In the genomic region with DNA sequence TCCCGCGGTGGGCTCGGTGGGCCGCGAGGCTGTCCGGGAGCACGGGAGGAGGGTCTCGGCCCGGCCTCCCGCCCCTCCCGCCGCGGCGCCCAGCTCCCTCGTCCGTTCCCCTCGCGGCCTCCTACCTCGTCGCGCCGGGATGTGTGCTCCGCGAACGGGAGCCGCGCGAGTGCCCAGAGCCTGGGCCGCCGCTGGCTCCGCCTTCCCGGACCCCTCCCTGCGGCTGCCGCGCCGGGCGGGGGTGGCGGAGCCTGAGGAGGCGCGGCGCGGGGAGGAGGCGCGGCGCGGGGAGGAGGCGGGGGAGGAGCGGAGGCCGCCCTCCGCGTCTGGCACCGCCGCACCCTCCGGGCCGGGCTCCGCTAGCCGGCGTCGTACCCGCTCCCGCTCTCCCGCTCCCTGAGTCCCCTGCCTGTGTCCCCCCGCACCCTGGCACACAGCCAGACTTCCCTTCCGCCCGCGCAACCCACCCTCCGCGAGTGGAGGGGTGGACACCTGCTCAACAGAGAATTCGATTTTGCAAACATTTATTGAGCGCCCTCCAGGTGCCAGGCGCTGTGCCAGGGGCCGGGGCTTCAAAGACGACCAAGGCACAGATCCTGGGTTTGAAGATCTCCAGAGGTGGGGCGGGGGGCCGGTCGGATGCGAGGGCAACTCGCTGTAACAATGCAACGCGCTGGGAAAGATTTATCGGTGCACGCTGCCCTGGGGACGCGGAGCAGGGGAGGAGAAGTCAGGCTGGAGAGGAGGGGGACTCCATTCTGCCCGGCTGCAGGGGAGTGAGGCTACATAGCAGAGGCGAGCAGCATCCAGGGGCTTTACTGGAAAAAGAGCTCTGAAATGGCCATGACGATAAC, we compare ENCODE assay signal across 1 cellular context.
TF ChIP-seq lines count a peak whose summit lies in the region.

TSS of gene MPP3 (minus strand) at position 171 of the 854 bp plus-strand sequence. CDS start 1,240 bp downstream, outside the sequence.

TF ChIP-seq in WTC11, 78 proteins besides CTCF, POLR2A, EP300 and RAD21 (continued from another document):
- TF ChIP-seq ATF2 (CRISPR knock-in tag; IDR thresholded peaks at IDR 0.05; ENCODE audit: borderline replicate concordance, low read depth) (no peak), SP1 (CRISPR knock-in tag; conservative IDR thresholded peaks at IDR 0.05) (peak; percentile 68), ESRRA (CRISPR knock-in tag; IDR thresholded peaks at IDR 0.05; ENCODE audit: borderline replicate concordance) (no peak), HMGXB4 (CRISPR knock-in tag; IDR thresholded peaks at IDR 0.05) (peak; percentile 32; the same call in 1 of the 2 replicates), AFF4 (CRISPR knock-in tag; IDR thresholded peaks at IDR 0.05; ENCODE audit: borderline replicate concordance) (no peak), PRRX2 (CRISPR knock-in tag; IDR thresholded peaks at IDR 0.05) (no peak), ZMAT4 (CRISPR knock-in tag; IDR thresholded peaks at IDR 0.05) (no peak), IRF1 (CRISPR knock-in tag; IDR thresholded peaks at IDR 0.05) (no peak), TP53 (CRISPR knock-in tag; IDR thresholded peaks at IDR 0.05) (no peak), CREM (CRISPR knock-in tag; IDR thresholded peaks at IDR 0.05) (0 out of 2 replicates have a peak, but pooled peaks have one; percentile 19), ZNF263 (CRISPR knock-in tag; IDR thresholded peaks at IDR 0.05; ENCODE audit: low read depth) (peak; percentile 77), ZNF219 (CRISPR knock-in tag; IDR thresholded peaks at IDR 0.05; ENCODE audit: borderline replicate concordance) (no peak), PREB (CRISPR knock-in tag; IDR thresholded peaks at IDR 0.05; ENCODE audit: borderline replicate concordance) (no peak), ETV6 (CRISPR knock-in tag; IDR thresholded peaks at IDR 0.05) (no peak; the same call in 1 of the 2 replicates), KAT7 (CRISPR knock-in tag; IDR thresholded peaks at IDR 0.05; ENCODE audit: borderline replicate concordance) (no peak), E2F5 (CRISPR knock-in tag; IDR thresholded peaks at IDR 0.05) (peak; percentile 61; the same call in 1 of the 2 replicates), ZNF416 (CRISPR knock-in tag; IDR thresholded peaks at IDR 0.05) (no peak)
- TF ChIP-seq, protein P1, sequence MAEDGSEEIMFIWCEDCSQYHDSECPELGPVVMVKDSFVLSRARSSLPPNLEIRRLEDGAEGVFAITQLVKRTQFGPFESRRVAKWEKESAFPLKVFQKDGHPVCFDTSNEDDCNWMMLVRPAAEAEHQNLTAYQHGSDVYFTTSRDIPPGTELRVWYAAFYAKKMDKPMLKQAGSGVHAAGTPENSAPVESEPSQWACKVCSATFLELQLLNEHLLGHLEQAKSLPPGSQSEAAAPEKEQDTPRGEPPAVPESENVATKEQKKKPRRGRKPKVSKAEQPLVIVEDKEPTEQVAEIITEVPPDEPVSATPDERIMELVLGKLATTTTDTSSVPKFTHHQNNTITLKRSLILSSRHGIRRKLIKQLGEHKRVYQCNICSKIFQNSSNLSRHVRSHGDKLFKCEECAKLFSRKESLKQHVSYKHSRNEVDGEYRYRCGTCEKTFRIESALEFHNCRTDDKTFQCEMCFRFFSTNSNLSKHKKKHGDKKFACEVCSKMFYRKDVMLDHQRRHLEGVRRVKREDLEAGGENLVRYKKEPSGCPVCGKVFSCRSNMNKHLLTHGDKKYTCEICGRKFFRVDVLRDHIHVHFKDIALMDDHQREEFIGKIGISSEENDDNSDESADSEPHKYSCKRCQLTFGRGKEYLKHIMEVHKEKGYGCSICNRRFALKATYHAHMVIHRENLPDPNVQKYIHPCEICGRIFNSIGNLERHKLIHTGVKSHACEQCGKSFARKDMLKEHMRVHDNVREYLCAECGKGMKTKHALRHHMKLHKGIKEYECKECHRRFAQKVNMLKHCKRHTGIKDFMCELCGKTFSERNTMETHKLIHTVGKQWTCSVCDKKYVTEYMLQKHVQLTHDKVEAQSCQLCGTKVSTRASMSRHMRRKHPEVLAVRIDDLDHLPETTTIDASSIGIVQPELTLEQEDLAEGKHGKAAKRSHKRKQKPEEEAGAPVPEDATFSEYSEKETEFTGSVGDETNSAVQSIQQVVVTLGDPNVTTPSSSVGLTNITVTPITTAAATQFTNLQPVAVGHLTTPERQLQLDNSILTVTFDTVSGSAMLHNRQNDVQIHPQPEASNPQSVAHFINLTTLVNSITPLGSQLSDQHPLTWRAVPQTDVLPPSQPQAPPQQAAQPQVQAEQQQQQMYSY (CRISPR knock-in tag; IDR thresholded peaks at IDR 0.05): no peak
- TF ChIP-seq, protein P2, sequence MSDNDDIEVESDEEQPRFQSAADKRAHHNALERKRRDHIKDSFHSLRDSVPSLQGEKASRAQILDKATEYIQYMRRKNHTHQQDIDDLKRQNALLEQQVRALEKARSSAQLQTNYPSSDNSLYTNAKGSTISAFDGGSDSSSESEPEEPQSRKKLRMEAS (CRISPR knock-in tag; IDR thresholded peaks at IDR 0.05): no peak
- TF ChIP-seq, protein P3, sequence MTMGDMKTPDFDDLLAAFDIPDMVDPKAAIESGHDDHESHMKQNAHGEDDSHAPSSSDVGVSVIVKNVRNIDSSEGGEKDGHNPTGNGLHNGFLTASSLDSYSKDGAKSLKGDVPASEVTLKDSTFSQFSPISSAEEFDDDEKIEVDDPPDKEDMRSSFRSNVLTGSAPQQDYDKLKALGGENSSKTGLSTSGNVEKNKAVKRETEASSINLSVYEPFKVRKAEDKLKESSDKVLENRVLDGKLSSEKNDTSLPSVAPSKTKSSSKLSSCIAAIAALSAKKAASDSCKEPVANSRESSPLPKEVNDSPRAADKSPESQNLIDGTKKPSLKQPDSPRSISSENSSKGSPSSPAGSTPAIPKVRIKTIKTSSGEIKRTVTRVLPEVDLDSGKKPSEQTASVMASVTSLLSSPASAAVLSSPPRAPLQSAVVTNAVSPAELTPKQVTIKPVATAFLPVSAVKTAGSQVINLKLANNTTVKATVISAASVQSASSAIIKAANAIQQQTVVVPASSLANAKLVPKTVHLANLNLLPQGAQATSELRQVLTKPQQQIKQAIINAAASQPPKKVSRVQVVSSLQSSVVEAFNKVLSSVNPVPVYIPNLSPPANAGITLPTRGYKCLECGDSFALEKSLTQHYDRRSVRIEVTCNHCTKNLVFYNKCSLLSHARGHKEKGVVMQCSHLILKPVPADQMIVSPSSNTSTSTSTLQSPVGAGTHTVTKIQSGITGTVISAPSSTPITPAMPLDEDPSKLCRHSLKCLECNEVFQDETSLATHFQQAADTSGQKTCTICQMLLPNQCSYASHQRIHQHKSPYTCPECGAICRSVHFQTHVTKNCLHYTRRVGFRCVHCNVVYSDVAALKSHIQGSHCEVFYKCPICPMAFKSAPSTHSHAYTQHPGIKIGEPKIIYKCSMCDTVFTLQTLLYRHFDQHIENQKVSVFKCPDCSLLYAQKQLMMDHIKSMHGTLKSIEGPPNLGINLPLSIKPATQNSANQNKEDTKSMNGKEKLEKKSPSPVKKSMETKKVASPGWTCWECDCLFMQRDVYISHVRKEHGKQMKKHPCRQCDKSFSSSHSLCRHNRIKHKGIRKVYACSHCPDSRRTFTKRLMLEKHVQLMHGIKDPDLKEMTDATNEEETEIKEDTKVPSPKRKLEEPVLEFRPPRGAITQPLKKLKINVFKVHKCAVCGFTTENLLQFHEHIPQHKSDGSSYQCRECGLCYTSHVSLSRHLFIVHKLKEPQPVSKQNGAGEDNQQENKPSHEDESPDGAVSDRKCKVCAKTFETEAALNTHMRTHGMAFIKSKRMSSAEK (CRISPR knock-in tag; IDR thresholded peaks at IDR 0.05; ENCODE audit: borderline replicate concordance): no peak
- TF ChIP-seq, protein P4, sequence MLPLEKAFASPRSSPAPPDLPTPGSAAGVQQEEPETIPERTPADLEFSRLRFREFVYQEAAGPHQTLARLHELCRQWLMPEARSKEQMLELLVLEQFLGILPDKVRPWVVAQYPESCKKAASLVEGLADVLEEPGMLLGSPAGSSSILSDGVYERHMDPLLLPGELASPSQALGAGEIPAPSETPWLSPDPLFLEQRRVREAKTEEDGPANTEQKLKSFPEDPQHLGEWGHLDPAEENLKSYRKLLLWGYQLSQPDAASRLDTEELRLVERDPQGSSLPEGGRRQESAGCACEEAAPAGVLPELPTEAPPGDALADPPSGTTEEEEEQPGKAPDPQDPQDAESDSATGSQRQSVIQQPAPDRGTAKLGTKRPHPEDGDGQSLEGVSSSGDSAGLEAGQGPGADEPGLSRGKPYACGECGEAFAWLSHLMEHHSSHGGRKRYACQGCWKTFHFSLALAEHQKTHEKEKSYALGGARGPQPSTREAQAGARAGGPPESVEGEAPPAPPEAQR (CRISPR knock-in tag; IDR thresholded peaks at IDR 0.05): no peak
- TF ChIP-seq, protein P5, sequence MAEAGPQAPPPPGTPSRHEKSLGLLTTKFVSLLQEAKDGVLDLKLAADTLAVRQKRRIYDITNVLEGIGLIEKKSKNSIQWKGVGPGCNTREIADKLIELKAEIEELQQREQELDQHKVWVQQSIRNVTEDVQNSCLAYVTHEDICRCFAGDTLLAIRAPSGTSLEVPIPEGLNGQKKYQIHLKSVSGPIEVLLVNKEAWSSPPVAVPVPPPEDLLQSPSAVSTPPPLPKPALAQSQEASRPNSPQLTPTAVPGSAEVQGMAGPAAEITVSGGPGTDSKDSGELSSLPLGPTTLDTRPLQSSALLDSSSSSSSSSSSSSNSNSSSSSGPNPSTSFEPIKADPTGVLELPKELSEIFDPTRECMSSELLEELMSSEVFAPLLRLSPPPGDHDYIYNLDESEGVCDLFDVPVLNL (CRISPR knock-in tag; IDR thresholded peaks at IDR 0.05; ENCODE audit: borderline replicate concordance, low read depth): peak; percentile 42; the same call in 1 of the 2 replicates
